Comparison of ENCODE assay signal across 1 cellular context in the genomic region with DNA sequence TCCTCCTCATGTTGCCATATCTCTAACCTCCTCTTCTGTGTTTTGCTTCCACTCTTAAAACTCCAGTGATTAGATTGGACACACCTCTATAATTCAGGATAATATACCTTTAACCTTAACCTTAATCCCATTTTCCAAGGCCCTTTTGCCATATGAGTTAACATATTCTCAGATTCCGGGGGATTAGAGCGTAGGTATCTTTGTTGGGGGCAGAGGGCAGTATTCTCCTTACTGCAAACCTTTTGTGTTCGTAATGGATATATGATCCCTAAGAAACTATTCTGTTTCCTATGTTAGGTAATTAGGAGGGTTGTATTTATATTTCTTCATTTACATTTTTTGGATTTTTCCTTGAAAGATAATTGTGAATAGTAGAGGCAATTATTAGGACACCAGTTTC.
TF ChIP-seq lines count a peak whose summit lies in the region.

No MANE protein-coding gene starts in this region.

TF ChIP-seq in HCT116, 20 proteins besides CTCF, POLR2A, EP300 and RAD21 (continued from another document):
- TF ChIP-seq, protein P1, sequence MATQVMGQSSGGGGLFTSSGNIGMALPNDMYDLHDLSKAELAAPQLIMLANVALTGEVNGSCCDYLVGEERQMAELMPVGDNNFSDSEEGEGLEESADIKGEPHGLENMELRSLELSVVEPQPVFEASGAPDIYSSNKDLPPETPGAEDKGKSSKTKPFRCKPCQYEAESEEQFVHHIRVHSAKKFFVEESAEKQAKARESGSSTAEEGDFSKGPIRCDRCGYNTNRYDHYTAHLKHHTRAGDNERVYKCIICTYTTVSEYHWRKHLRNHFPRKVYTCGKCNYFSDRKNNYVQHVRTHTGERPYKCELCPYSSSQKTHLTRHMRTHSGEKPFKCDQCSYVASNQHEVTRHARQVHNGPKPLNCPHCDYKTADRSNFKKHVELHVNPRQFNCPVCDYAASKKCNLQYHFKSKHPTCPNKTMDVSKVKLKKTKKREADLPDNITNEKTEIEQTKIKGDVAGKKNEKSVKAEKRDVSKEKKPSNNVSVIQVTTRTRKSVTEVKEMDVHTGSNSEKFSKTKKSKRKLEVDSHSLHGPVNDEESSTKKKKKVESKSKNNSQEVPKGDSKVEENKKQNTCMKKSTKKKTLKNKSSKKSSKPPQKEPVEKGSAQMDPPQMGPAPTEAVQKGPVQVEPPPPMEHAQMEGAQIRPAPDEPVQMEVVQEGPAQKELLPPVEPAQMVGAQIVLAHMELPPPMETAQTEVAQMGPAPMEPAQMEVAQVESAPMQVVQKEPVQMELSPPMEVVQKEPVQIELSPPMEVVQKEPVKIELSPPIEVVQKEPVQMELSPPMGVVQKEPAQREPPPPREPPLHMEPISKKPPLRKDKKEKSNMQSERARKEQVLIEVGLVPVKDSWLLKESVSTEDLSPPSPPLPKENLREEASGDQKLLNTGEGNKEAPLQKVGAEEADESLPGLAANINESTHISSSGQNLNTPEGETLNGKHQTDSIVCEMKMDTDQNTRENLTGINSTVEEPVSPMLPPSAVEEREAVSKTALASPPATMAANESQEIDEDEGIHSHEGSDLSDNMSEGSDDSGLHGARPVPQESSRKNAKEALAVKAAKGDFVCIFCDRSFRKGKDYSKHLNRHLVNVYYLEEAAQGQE (IDR thresholded peaks at IDR 0.05; ENCODE audit: low read depth) = no peak
- TF ChIP-seq, protein P2, sequence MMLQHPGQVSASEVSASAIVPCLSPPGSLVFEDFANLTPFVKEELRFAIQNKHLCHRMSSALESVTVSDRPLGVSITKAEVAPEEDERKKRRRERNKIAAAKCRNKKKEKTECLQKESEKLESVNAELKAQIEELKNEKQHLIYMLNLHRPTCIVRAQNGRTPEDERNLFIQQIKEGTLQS (IDR thresholded peaks at IDR 0.05) = no peak
- no peak for TF ChIP-seq CEBPB (IDR thresholded peaks at IDR 0.05; ENCODE audit: low read depth)
